In the genomic region with DNA sequence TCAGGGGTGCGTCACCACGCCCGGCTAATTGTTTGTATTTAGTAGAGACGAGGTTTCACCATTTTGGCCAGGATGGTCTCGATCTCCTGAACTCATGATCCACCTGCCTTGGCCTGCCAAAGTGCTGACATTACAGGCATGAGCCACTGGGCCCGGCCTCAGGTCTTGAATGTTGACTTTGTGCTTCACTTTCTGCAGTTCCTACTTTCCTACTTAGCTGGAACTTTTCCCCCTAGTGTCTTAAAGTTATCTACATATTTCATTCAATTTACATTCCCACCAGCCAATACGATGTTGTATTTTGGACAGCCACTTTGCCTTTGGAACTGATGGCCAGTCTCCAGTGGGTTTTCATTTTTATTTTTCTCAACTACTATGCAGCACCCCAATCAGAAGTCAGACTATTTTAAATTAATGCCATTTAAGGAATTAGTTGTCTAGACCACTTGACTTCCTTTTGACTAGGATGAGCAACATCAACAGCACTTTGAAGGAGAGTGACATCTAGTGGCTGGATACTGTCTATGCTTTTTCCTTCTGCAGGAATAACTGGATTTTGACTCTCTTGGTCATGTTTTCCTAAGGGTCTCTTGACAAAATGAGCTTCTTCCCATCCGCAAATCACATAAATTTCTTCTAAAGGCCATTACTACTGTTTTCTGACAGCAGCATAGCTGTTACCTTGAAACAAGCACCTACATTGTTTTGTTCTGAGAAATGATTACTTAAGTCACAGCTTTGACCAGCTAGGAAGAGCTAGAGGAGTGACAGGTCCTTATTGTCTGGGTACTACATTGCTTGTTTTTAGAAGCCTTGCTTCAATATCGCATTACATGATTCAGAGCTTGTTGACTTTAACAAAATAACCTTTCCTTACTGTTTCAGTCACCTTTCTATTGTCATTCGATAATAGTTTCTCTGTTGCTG, we compare ENCODE assay signal across 8 cellular contexts.
DNase-seq lines count a peak whose midpoint lies in the region; ATAC-seq, FAIRE-seq and TF ChIP-seq lines count a peak whose summit lies in the region.

No MANE protein-coding gene starts in this region.

- peak; percentile 77 for FAIRE-seq in TTC549 (lab: Jason Lieb, UNC)

- DNase-seq in 8988T (peak; percentile 25), GF-D8 (lab: John Stamatoyannopoulos, UW) (peak; percentile 50), HFF-Myc (ENCODE audit: extremely low read depth, low read depth) (peak; percentile 61), NCI-H146 (lab: John Stamatoyannopoulos, UW) (peak; percentile 2), fibroblast of villous mesenchyme (ENCODE audit: low read depth) (peak; percentile 73), non-pigmented ciliary epithelial cell (ENCODE audit: low read depth) (peak; percentile 26)

- H3K4me3 ChIP-seq in HFF-Myc (replicated peaks; ENCODE audit: low read depth, low read length) (no peak overlapping the region), fibroblast of villous mesenchyme (ENCODE audit: low read depth, low read length) (no peak overlapping the region)

- TF ChIP-seq CTCF in HFF-Myc (IDR thresholded peaks at IDR 0.05; ENCODE audit: low read depth, low read length, missing control alignments) = peak; percentile 70
- TF ChIP-seq CTCF in fibroblast of villous mesenchyme (IDR thresholded peaks at IDR 0.05; ENCODE audit: insufficient read depth, low read depth, low read length) = peak; percentile 90

- ATAC-seq in GM19324 (IDR thresholded peaks at IDR 0.05; ENCODE audit: low FRiP score, unreplicated experiment) = no peak

Comparison
In these comparisons a context has a peak if more than half of its experiments do, and no peak if none do; other contexts are left out.
1. DNase-seq: peak in every context shown above with its lines; median percentile 73 in fibroblast of villous mesenchyme; 61 in HFF-Myc; 50 in GF-D8; 26 in non-pigmented ciliary epithelial cell; 25 in 8988T; 2 in NCI-H146.